ENCODE assay signal across 2 cellular contexts in genomic region chr15:78988361-78988911, GRCh38.
A peak's percentile ranks its signal among the peaks of the same experiment; 100 is the strongest.
TF ChIP-seq lines count a peak whose summit lies in the region.

No MANE protein-coding gene starts in this region.

TF ChIP-seq in IMR-90, 13 proteins besides CTCF, POLR2A, EP300 and RAD21:
- TF ChIP-seq MAFK (IDR thresholded peaks at IDR 0.05; ENCODE audit: low read depth, low read length) = 0 out of 2 replicates have a peak, but pooled peaks have one; percentile 33
- peak; percentile 75 for TF ChIP-seq BHLHE40 (IDR thresholded peaks at IDR 0.05; ENCODE audit: low read depth, low read length)
- peak; percentile 23; the same call in 1 of the 2 replicates for TF ChIP-seq FOS (IDR thresholded peaks at IDR 0.05; ENCODE audit: low read depth, low read length)
- TF ChIP-seq MAZ (IDR thresholded peaks at IDR 0.05; ENCODE audit: borderline replicate concordance, low read depth, low read length) = peak; percentile 54; the same call in 1 of the 2 replicates
- TF ChIP-seq SMC3 (IDR thresholded peaks at IDR 0.05; ENCODE audit: low read depth, low read length) = no peak
- TF ChIP-seq CEBPB (IDR thresholded peaks at IDR 0.05; ENCODE audit: low read depth, low read length) = peak; percentile 41; the same call in 1 of the 2 replicates
- TF ChIP-seq MXI1 (IDR thresholded peaks at IDR 0.05; ENCODE audit: borderline replicate concordance, low read depth, low read length) = peak; percentile 93
- TF ChIP-seq NFE2L2 (IDR thresholded peaks at IDR 0.05; ENCODE audit: low read depth, low read length) = no peak
- TF ChIP-seq, protein P1, sequence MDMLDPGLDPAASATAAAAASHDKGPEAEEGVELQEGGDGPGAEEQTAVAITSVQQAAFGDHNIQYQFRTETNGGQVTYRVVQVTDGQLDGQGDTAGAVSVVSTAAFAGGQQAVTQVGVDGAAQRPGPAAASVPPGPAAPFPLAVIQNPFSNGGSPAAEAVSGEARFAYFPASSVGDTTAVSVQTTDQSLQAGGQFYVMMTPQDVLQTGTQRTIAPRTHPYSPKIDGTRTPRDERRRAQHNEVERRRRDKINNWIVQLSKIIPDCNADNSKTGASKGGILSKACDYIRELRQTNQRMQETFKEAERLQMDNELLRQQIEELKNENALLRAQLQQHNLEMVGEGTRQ (IDR thresholded peaks at IDR 0.05; ENCODE audit: low read depth, low read length) = peak; percentile 80
TF ChIP-seq in IMR-90: peak in this region for 7.

TF ChIP-seq in K562, 482 proteins besides CTCF, POLR2A, EP300 and RAD21:
- peak; percentile 59; the same call in 1 of the 2 replicates for TF ChIP-seq ZNF384 (IDR thresholded peaks at IDR 0.05; ENCODE audit: low read depth, low read length)
- TF ChIP-seq NR2C2 (CRISPR knock-in tag; IDR thresholded peaks at IDR 0.05) = no peak
- TF ChIP-seq NR2C2 (tag; IDR thresholded peaks at IDR 0.05) = peak; percentile 39; the same call in 1 of the 2 replicates
- TF ChIP-seq FOSL1 (tag; conservative IDR thresholded peaks at IDR 0.05) = peak; percentile 78
- TF ChIP-seq MAX (CRISPR knock-in tag; IDR thresholded peaks at IDR 0.05) = peak; percentile 22; the same call in 1 of the 2 replicates
- TF ChIP-seq L3MBTL2 (IDR thresholded peaks at IDR 0.05) = peak; percentile 43; the same call in 1 of the 2 replicates
- TF ChIP-seq, protein P2, sequence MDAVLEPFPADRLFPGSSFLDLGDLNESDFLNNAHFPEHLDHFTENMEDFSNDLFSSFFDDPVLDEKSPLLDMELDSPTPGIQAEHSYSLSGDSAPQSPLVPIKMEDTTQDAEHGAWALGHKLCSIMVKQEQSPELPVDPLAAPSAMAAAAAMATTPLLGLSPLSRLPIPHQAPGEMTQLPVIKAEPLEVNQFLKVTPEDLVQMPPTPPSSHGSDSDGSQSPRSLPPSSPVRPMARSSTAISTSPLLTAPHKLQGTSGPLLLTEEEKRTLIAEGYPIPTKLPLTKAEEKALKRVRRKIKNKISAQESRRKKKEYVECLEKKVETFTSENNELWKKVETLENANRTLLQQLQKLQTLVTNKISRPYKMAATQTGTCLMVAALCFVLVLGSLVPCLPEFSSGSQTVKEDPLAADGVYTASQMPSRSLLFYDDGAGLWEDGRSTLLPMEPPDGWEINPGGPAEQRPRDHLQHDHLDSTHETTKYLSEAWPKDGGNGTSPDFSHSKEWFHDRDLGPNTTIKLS (IDR thresholded peaks at IDR 0.05; ENCODE audit: borderline replicate concordance, low read depth) = no peak
- no peak for TF ChIP-seq ZSCAN29 (IDR thresholded peaks at IDR 0.05)
TF ChIP-seq in K562: peak in this region for 5.
